Comparison of ENCODE assay signal across 8 cellular contexts in the genomic region with DNA sequence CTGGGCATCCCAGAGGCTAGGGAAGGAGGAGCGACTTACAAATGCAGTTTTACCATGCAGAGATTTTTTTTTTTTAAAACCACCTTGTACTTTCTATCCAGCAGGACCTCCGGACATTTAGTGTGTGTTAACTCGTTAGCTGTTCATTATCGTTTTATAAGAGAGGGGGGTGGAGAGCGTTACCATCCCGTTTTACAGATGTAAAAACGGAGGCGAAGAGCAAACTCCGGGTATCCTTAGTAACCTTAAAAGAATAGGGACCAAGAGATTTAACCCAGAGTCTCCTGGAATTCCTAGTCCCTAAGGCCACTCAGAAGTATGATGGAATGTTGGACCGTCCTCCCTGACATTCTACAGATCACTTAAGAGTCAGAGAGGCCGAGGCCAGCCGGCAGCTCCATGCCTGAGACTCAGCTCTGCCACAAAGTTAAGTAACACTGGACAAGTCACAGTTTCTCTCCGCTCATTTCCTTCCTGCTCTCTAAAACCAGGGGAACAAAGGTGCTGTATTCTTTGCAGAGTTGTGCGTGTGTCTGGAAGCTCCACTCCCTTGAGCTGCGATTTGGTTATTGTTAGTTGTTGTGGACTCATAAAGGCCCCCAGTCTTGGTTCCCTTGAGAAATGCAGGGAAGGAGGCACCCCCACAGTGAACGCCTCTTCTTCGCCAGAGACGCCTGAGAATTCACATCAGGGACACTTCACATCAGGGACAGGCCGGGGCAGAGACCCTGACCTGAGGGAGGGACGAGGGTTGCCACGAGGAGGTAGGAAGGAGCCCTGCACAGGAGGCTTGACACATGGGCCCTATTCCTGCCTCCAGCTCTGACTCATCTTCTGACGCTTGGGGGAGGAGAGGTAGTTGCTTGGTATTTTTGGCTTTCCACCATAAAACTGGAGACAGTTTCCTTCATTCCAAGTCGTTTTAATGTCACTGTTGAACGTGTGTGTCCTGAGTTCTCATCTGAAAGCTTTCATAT. TPM values are rescaled to one million over a fixed set of nuclear protein-coding genes. Genes with fewer than 3 reads are reported as not detected.
DNase-seq lines count a peak whose midpoint lies in the region; ATAC-seq and TF ChIP-seq lines count a peak whose summit lies in the region.

No MANE protein-coding gene starts in this region.

- DNase-seq in AG10803 (ENCODE audit: low read depth) (peak; percentile 90), H7 (peak; percentile 72), choroid plexus epithelial cell (ENCODE audit: low read depth) (peak; percentile 91), left kidney (ENCODE audit: low read depth, low spot score) (peak; percentile 65), germinal center (ENCODE audit: low spot score) (no peak)
- DNase-seq in stimulated activated naive CD8-positive, alpha-beta T cell treated with anti-CD3 and anti-CD28 coated beads, Interleukin-15, Interleukin-2, amounts not matched to agents 100 U/mL and 50 U/mL, for 24 hours: peak; percentile 37

- TF ChIP-seq CTCF in AG10803 (conservative IDR thresholded peaks at IDR 0.05; ENCODE audit: low read length): no peak; the same call in 1 of the 2 replicates
- TF ChIP-seq CTCF in choroid plexus epithelial cell (conservative IDR thresholded peaks at IDR 0.05; ENCODE audit: low read depth, low read length): peak; percentile 14

- H3K4me3 ChIP-seq in AG10803 (ENCODE audit: low read length) (peak overlapping the region; percentile 65), H7 (ENCODE audit: insufficient read depth, low read depth, low read length) (peak overlapping the region; percentile 72), choroid plexus epithelial cell (ENCODE audit: low read depth, low read length) (peak overlapping the region; percentile 79)

- no peaks in the 10 kb centered on the region for H3K36me3 ChIP-seq in H7 (replicated peaks; ENCODE audit: control insufficient read depth, insufficient read depth, low read length)

- H3K27me3 ChIP-seq in H7 (ENCODE audit: control insufficient read depth, insufficient read depth, low read length): peaks cover 3% of the 10 kb centered on the region; the same call in 1 of the 2 replicates

- ATAC-seq in SK-N-SH treated with all-trans-retinoic acid at 6 μM for 48 hours (peak; percentile 68), GM21529 (IDR thresholded peaks at IDR 0.05; ENCODE audit: unreplicated experiment) (no peak)
- ATAC-seq in stimulated activated naive CD8-positive, alpha-beta T cell treated with anti-CD3 and anti-CD28 coated beads, Interleukin-15, Interleukin-2, amounts not matched to agents 100 U/mL and 50 U/mL, for 24 hours: peak; percentile 24

TF ChIP-seq in SK-N-SH treated with all-trans-retinoic acid at 6 μM for 48 hours, 23 proteins besides CTCF, POLR2A, EP300 and RAD21:
- no peak for TF ChIP-seq TOX (CRISPR knock-in tag; IDR thresholded peaks at IDR 0.05; ENCODE audit: borderline replicate concordance)
- TF ChIP-seq ISL1 (CRISPR knock-in tag; IDR thresholded peaks at IDR 0.05): 0 out of 2 replicates have a peak, but pooled peaks have one; percentile 15

RNA-seq across cellular contexts. Expression of a gene that starts 1.2 kb away (rescaled TPM):
- 30.7 and 31.9 TPM in 2 replicates for total RNA-seq in H7 (2014; rRNA removed; shearing (Covaris generic))
